Comparison of ENCODE assay signal across 36 cellular contexts in the genomic region with DNA sequence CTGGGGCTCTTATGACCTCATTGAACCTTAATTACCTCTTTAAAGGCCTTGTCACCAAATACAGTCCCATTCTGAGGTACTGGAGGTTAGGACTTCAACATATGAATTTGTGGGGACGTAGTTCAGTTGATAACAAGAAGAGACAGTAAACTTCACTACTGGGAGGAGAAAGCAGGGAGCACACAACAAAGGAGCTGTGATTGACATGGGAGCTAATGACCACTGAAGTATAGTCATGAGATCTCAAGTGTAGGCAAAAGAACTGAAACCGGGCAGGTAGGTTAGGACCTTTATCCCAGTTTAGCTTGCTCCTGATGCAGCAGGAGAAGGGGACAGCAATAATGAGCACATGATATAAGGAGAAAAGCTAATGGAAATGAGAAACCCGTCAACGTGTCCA. TPM values are rescaled to one million over a fixed set of nuclear protein-coding genes. Genes with fewer than 3 reads are reported as not detected.
"Had no signal": no experiment of that assay in that cellular context is flagged by ENCODE, and none has a peak within 500 bp of the region (broad histone marks: within the 10 kb centered on the region; RNA-seq: fewer than 3 reads in every experiment).

No MANE protein-coding gene starts in this region.

- FAIRE-seq: astrocyte, TTC549 had no signal

- H3K4me1 ChIP-seq: adrenal gland, body of pancreas, breast epithelium, Peyer's patch, SJSA1 had no signal

- H3K36me3 ChIP-seq: adrenal gland, breast epithelium, Peyer's patch, SJSA1 had no signal

- H3K4me1 Mint-ChIP-seq: activated CD4-positive, alpha-beta T cell treated with anti-CD3 and anti-CD28 coated beads, Interleukin-2, amount 10 ng/mL, durations not matched to agents 24 days and 14 days; activated naive CD4-positive, alpha-beta T cell treated with anti-CD3 and anti-CD28 coated beads, Interleukin-2, amount 50 U/mL, for 24 hours; activated naive CD8-positive, alpha-beta T cell treated with anti-CD3 and anti-CD28 coated beads, Interleukin-2, amount 10 ng/mL, durations not matched to agents 7 days and 5 days had no signal

- H3K27ac Mint-ChIP-seq: activated CD4-positive, alpha-beta T cell treated with anti-CD3 and anti-CD28 coated beads, Interleukin-2, amount 10 ng/mL, durations not matched to agents 24 days and 14 days; activated CD8-positive, alpha-beta T cell treated with anti-CD3 and anti-CD28 coated beads for 36 hours; activated naive CD4-positive, alpha-beta T cell treated with anti-CD3 and anti-CD28 coated beads, Interleukin-2, amount 50 U/mL, for 24 hours; activated naive CD8-positive, alpha-beta T cell treated with anti-CD3 and anti-CD28 coated beads, Interleukin-2, amount 10 ng/mL, durations not matched to agents 7 days and 5 days; activated T-helper 2 cell treated with anti-CD3 and anti-CD28 coated beads, Interferon-gamma antibody, Interleukin-2, Interleukin-4, amounts not matched to agents 10 μg/mL and 5 μg/mL and 100 μg/mL, durations not matched to agents 14 hours and 24 hours and 36 hours; T-helper 1 cell treated with Interleukin-12 subunit alpha and Interleukin-12 subunit beta and Interleukin-4 antibody, amounts not matched to agents 30 μg/mL and 1 μg/mL, for 36 hours; T-helper 2 cell treated with Interferon-gamma antibody and Interleukin-4, amounts not matched to agents 5 μg/mL and 100 μg/mL, for 36 hours had no signal

- H3K9me3 ChIP-seq: body of pancreas, SJSA1, SK-N-SH had no signal

- H3K9ac ChIP-seq: SK-N-SH had no signal

- H3K27ac ChIP-seq: adrenal gland, body of pancreas, breast epithelium, Peyer's patch, SJSA1 had no signal

- ATAC-seq: activated CD8-positive, alpha-beta T cell treated with anti-CD3 and anti-CD28 coated beads for 36 hours; body of pancreas; PC-3 had no signal

- H3K4me3 ChIP-seq: adrenal gland, body of pancreas, breast epithelium, Peyer's patch, SJSA1 had no signal

- H3K4me3 Mint-ChIP-seq: activated CD4-positive, alpha-beta T cell treated with anti-CD3 and anti-CD28 coated beads, Interleukin-2, amount 10 ng/mL, durations not matched to agents 24 days and 14 days; activated CD8-positive, alpha-beta T cell treated with anti-CD3 and anti-CD28 coated beads for 36 hours; activated naive CD4-positive, alpha-beta T cell treated with anti-CD3 and anti-CD28 coated beads, Interleukin-2, amount 50 U/mL, for 24 hours; activated naive CD8-positive, alpha-beta T cell treated with anti-CD3 and anti-CD28 coated beads, Interleukin-2, amount 10 ng/mL, durations not matched to agents 7 days and 5 days; T-helper 1 cell treated with Interleukin-12 subunit alpha and Interleukin-12 subunit beta and Interleukin-4 antibody, amounts not matched to agents 30 μg/mL and 1 μg/mL, for 36 hours; T-helper 2 cell treated with Interferon-gamma antibody and Interleukin-4, amounts not matched to agents 5 μg/mL and 100 μg/mL, for 36 hours had no signal

- H3K4me2 ChIP-seq: SK-N-SH had no signal

- H3K27me3 ChIP-seq: adrenal gland, body of pancreas, breast epithelium, Peyer's patch, SJSA1 had no signal

- H3K9me3 Mint-ChIP-seq: activated CD8-positive, alpha-beta T cell treated with anti-CD3 and anti-CD28 coated beads for 36 hours had no signal

- DNase-seq: activated CD4-positive, alpha-beta T cell treated with anti-CD3 and anti-CD28 coated beads, Interleukin-2, amount 10 ng/mL, durations not matched to agents 24 days and 14 days; activated CD4-positive, alpha-beta T cell treated with anti-CD3 and anti-CD28 coated beads, Interleukin-2, amount 50 U/mL, for 4 hours; activated CD8-positive, alpha-beta T cell treated with anti-CD3 and anti-CD28 coated beads for 36 hours; activated gamma-delta T cell; activated naive CD4-positive, alpha-beta T cell treated with Interleukin-2 at 50 U/mL for 16 hours; activated naive CD8-positive, alpha-beta T cell treated with anti-CD3 and anti-CD28 coated beads, Interleukin-2, amount 10 ng/mL, durations not matched to agents 7 days and 5 days; activated T-cell treated with anti-CD3 and anti-CD28 coated beads, Interleukin-2, amount 50 U/mL, for 1 hour; adrenal gland; body of pancreas; caudate nucleus; cerebellar nuclear complex; Kasumi-1; MM.1S; NCI-H1092 treated with DMSO at 0.1 percent for 48 hours; NCI-H1417; NCI-H187 treated with DMSO at 0.1 percent for 48 hours; NCI-H2081; NCI-H2171 treated with DMSO at 0.1 percent for 48 hours; NCI-H345; NCI-H524 treated with DMSO at 0.1 percent for 48 hours; NK-92 treated with Interleukin-12 subunit alpha and Interleukin-12 subunit beta, amount 100 ng/mL, for 24 hours; PC-3; Peyer's patch; RPMI8226; SHP77 treated with DMSO at 0.1 percent for 48 hours; SK-N-SH had no signal

RNA-seq across cellular contexts. Expression of a gene that starts 11.8 kb away (rescaled TPM):
- total RNA-seq: activated CD4-positive, alpha-beta T cell treated with anti-CD3 and anti-CD28 coated beads, Interleukin-2, amount 10 ng/mL, durations not matched to agents 24 days and 14 days; activated CD8-positive, alpha-beta memory T cell treated with anti-CD3 and anti-CD28 coated beads for 36 hours; activated CD8-positive, alpha-beta T cell treated with anti-CD3 and anti-CD28 coated beads for 36 hours; activated naive CD8-positive, alpha-beta T cell treated with anti-CD3 and anti-CD28 coated beads, Interleukin-2, amount 10 ng/mL, durations not matched to agents 7 days and 5 days; activated T-helper 2 cell treated with anti-CD3 and anti-CD28 coated beads, Interferon-gamma antibody, Interleukin-2, Interleukin-4, amounts not matched to agents 10 μg/mL and 5 μg/mL and 100 μg/mL, durations not matched to agents 14 hours and 24 hours and 36 hours; body of pancreas; NCI-H460; SJSA1 had no signal
- polyA plus RNA-seq: SK-N-SH had no signal
